ENCODE assay signal across 8 cellular contexts in the genomic region with DNA sequence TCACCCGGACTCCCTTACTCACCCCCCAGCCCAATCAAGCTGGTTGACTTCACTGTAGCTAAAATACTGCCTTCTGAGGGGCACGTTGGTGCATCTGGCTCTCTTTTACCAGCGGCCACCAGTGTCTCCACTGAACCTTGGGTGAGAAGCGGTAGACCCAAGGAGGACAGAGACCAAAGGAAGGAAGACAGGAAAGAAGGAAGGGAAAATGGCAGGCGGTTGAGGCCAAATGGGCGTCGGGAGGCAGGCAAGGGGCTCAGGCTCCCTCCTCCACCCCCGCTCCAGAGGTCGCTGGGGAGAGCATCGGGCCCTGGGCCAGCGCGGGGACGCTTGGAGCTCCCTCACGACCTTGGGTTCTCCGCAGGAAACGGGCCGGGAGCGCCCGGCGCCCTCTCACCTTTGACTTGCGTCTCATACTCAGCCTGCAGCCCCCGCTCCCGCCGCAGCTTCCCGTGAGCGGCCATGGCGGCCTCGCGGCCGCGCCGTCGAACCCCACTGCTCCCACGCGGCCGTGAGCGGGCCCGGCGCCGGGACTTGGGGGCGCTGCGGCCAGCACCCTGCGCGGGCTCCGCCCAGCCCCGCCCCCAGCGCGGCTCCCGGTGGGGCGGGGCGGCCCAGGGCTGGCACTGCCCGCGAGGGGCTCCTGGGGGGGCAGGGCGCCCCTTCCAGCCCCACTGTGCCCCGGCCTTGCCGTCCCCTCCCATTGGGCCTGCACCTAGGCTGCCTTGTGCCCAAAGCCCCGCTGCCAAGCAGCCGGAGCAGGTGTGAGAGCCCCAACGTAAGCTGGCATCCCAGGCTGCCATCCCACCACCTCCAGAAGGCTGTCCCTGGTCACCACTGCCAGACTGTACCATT. TPM values are rescaled to one million over a fixed set of nuclear protein-coding genes. Genes with fewer than 3 reads are reported as not detected.
DNase-seq lines count a peak whose midpoint lies in the region; ATAC-seq and TF ChIP-seq lines count a peak whose summit lies in the region.

A gene (minus strand): TSS at position 526 of the 855 bp plus-strand sequence. CDS start 62 bp downstream, at position 464.

- H3K36me3 ChIP-seq in esophagus squamous epithelium: peaks cover 0 to 15% (median 0%) of the 10 kb centered on the region in 3 donors

- H3K9me3 ChIP-seq in esophagus squamous epithelium: no peaks in the 10 kb centered on the region

- no peaks in the 10 kb centered on the region for H3K27me3 ChIP-seq in esophagus squamous epithelium

- 44 to 48% methylated on average over 6 to 19 of the region's 59 CpGs for WGBS in esophagus squamous epithelium, 2 donors

- peak within 1 kb of the TSS; percentile 12 to 78 (median 58) for H3K4me3 ChIP-seq in esophagus squamous epithelium

- intact Hi-C loops in CD14-positive monocyte (cut with micrococcal nuclease): loop anchor here (5.0 to 10.0 kb wide), 4 partner anchors 131 to 204 kb away; a partner anchor contains a TSS
- intact Hi-C loops in activated CD8-positive, alpha-beta T cell treated with anti-CD3 and anti-CD28 coated beads for 36 hours (cut with micrococcal nuclease): loop anchor here (10.0 kb wide), 1 partner anchor 161 kb away; a partner anchor contains a TSS
- intact Hi-C loops in esophagus squamous epithelium (cut with DNase I): no loop called here

- H3K27me3 Mint-ChIP-seq in CD14-positive monocyte (ENCODE audit: low read depth in 3 of 3) (peaks cover 0 to 33% (median 0%) of the 10 kb centered on the region in 3 donors), osteocyte (ENCODE audit: unreplicated experiment) (no peaks in the 10 kb centered on the region)
- no peaks in the 10 kb centered on the region for H3K27me3 Mint-ChIP-seq in activated CD8-positive, alpha-beta T cell treated with anti-CD3 and anti-CD28 coated beads for 36 hours

- peak; percentile 9 for ATAC-seq in activated CD8-positive, alpha-beta T cell treated with anti-CD3 and anti-CD28 coated beads for 36 hours
- ATAC-seq in GM18861 (IDR thresholded peaks at IDR 0.05; ENCODE audit: unreplicated experiment) (no peak), left lobe of liver (no peak)

- no peak for TF ChIP-seq POLR2A in esophagus squamous epithelium (IDR thresholded peaks at IDR 0.05)

- CTCF ChIA-PET in activated CD8-positive, alpha-beta T cell treated with anti-CD3 and anti-CD28 coated beads for 36 hours (lab: Charles Lee): interaction anchor here (0.7 to 11.9 kb wide), 9 partner anchors 12 to 47 kb away, joined by 3 to 136 read pairs (median 4); a partner anchor contains a TSS

- H3K27ac ChIP-seq in esophagus squamous epithelium: peak within 1 kb of the TSS; percentile 95 to 98 (median 97)

- H3K9me3 Mint-ChIP-seq in CD14-positive monocyte: peaks cover 0 to 17% (median 6%) of the 10 kb centered on the region in 7 donors
- H3K9me3 Mint-ChIP-seq in activated CD8-positive, alpha-beta T cell treated with anti-CD3 and anti-CD28 coated beads for 36 hours: no peaks in the 10 kb centered on the region
- H3K9me3 Mint-ChIP-seq in osteocyte (ENCODE audit: unreplicated experiment): no peaks in the 10 kb centered on the region

- peaks cover 37% of the 10 kb centered on the region for H3K4me1 Mint-ChIP-seq in CD14-positive monocyte
- H3K4me1 Mint-ChIP-seq in activated CD8-positive, alpha-beta T cell treated with anti-CD3 and anti-CD28 coated beads for 36 hours (ENCODE audit: low read depth): peaks cover 25% of the 10 kb centered on the region
- peaks cover 22% of the 10 kb centered on the region for H3K4me1 Mint-ChIP-seq in osteocyte (ENCODE audit: unreplicated experiment)

- no peak for TF ChIP-seq CTCF in CD14-positive monocyte (IDR thresholded peaks at IDR 0.05)
- no peak for TF ChIP-seq CTCF in activated CD8-positive, alpha-beta T cell treated with anti-CD3 and anti-CD28 coated beads for 36 hours (IDR thresholded peaks at IDR 0.05)
- TF ChIP-seq CTCF in esophagus squamous epithelium (IDR thresholded peaks at IDR 0.05): no peak
- TF ChIP-seq CTCF in osteocyte (IDR thresholded peaks at IDR 0.05): no peak

- DNase-seq in CD14-positive monocyte (ENCODE audit: low spot score): no peak
- peak; percentile 51 for DNase-seq in HT1080 (ENCODE audit: low read depth)
- DNase-seq in activated CD8-positive, alpha-beta T cell treated with anti-CD3 and anti-CD28 coated beads for 36 hours: peak; percentile 75
- DNase-seq in esophagus squamous epithelium (lab: John Stamatoyannopoulos, UW): no peak
- DNase-seq in osteocyte (ENCODE audit: extremely low spot score, unreplicated experiment): no peak
- DNase-seq in cortex of kidney (lab: John Stamatoyannopoulos, UW): no peak
- DNase-seq in left lobe of liver (ENCODE audit: low spot score): no peak

- H3K36me3 Mint-ChIP-seq in CD14-positive monocyte: peaks cover 6 to 29% of the 10 kb centered on the region in 2 donors
- H3K36me3 Mint-ChIP-seq in activated CD8-positive, alpha-beta T cell treated with anti-CD3 and anti-CD28 coated beads for 36 hours (ENCODE audit: low read depth): peaks cover 39% of the 10 kb centered on the region
- no peaks in the 10 kb centered on the region for H3K36me3 Mint-ChIP-seq in osteocyte (ENCODE audit: unreplicated experiment)

- peak within 1 kb of the TSS; percentile 86 to 95 for H3K4me3 Mint-ChIP-seq in CD14-positive monocyte
- peak within 1 kb of the TSS; percentile 90 for H3K4me3 Mint-ChIP-seq in activated CD8-positive, alpha-beta T cell treated with anti-CD3 and anti-CD28 coated beads for 36 hours
- H3K4me3 Mint-ChIP-seq in osteocyte (ENCODE audit: unreplicated experiment): peak within 1 kb of the TSS; percentile 73

- H3K4me1 ChIP-seq in esophagus squamous epithelium: peaks cover 28 to 71% (median 29%) of the 10 kb centered on the region in 3 donors

- POLR2A ChIA-PET in activated CD8-positive, alpha-beta T cell treated with anti-CD3 and anti-CD28 coated beads for 36 hours (lab: Charles Lee): interaction anchor here (0.6 to 9.8 kb wide), 19 partner anchors 9 to 170 kb away, joined by 3 to 130 read pairs (median 5); a partner anchor contains a TSS

- peak within 1 kb of the TSS; percentile 93 to 99 (median 98) for H3K27ac Mint-ChIP-seq in CD14-positive monocyte
- peak within 1 kb of the TSS; percentile 99 for H3K27ac Mint-ChIP-seq in activated CD8-positive, alpha-beta T cell treated with anti-CD3 and anti-CD28 coated beads for 36 hours
- peak within 1 kb of the TSS; percentile 85 for H3K27ac Mint-ChIP-seq in osteocyte (ENCODE audit: unreplicated experiment)

RNA-seq across cellular contexts. Expression of the gene that starts here (rescaled TPM):
- polyA plus RNA-seq in CD14-positive monocyte: 10 to 100 TPM; 51.5 to 64.4 TPM
- 2.7 and 3.3 TPM in 2 replicates for total RNA-seq in HT1080 (2014; rRNA removed; shearing (Covaris generic))
- 5.5 and 6.7 TPM in 2 replicates for polyA plus RNA-seq in HT1080 (2015; cell fraction: cytosol; rRNA removed)
- polyA plus RNA-seq in HT1080 (2015; cell fraction: nucleus; rRNA removed): 33.5 and 36.7 TPM in 2 replicates
- 100 to 1,000 TPM; 128 to 130 TPM for total RNA-seq in activated CD8-positive, alpha-beta T cell treated with anti-CD3 and anti-CD28 coated beads for 36 hours
- total RNA-seq in esophagus squamous epithelium: 10 to 100 TPM in 1 of 4 donors, 1 to 10 TPM in 3; 3.9 to 18.3 (median 7.6) TPM
- 4.9 and 5.3 TPM in 2 replicates for total RNA-seq in osteocyte
- total RNA-seq in left lobe of liver: 8.1 TPM

Comparison
In these comparisons a context has a peak if more than half of its experiments do, and no peak if none do; other contexts are left out.
1. RNA of the gene that starts here (total RNA-seq): 128 to 130 TPM in activated CD8-positive, alpha-beta T cell treated with anti-CD3 and anti-CD28 coated beads for 36 hours; 3.9 to 18.3 TPM in esophagus squamous epithelium, 8.1 TPM in left lobe of liver (single experiment), 4.9 to 5.3 TPM in osteocyte and 2.7 to 3.3 TPM in HT1080; every median in the first group is over 4 times any median in the second.
2. DNase-seq: peak in HT1080 (single experiment) and activated CD8-positive, alpha-beta T cell treated with anti-CD3 and anti-CD28 coated beads for 36 hours (single experiment); none in CD14-positive monocyte (single experiment), esophagus squamous epithelium (single experiment), osteocyte (single experiment), cortex of kidney (single experiment) and left lobe of liver (single experiment).
3. Peak in every context shown above with its lines, with median percentiles within 50 percentile points of each other: H3K27ac Mint-ChIP-seq and H3K4me3 Mint-ChIP-seq.